In the genomic region with DNA sequence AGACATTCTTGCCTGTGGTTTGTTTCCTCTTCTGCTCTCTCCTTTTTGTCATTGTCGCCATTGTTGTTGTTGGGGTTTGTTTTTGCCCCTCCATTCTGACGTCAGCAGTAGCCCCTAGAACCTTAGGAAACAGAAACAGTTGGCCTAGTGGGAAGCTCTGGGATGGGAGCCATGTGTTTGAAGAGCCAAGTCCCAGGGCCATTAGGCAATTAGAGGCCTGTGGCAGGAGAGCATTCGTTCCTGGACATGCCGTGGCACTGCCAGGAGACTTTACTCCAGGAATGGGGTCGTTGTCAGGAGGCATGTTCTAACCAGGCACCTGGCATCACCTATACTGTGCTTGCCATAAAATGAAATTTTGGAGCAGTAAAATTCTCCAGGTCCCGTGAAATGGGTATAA, we compare ENCODE assay signal across 25 cellular contexts.
"Had no signal": no experiment of that assay in that cellular context is flagged by ENCODE, and none has a peak within 500 bp of the region (broad histone marks: within the 10 kb centered on the region; RNA-seq: fewer than 3 reads in every experiment).

No MANE protein-coding gene starts in this region.

- H3K4me1 ChIP-seq: testis had no signal

- H3K4me3 ChIP-seq: dorsolateral prefrontal cortex, lung, mucosa of descending colon, right atrium auricular region, sigmoid colon, testis, tibial artery had no signal

- H2AFZ ChIP-seq: parathyroid adenoma had no signal

- H3K27me3 ChIP-seq: dorsolateral prefrontal cortex, right atrium auricular region, sigmoid colon, testis, tibial artery had no signal

- H3K9me3 ChIP-seq: neutrophil, right atrium auricular region, sigmoid colon, testis, tibial artery had no signal

- DNase-seq: cerebellar nuclear complex; dorsolateral prefrontal cortex; effector CD4-positive, alpha-beta T cell; endodermal cell; foreskin melanocyte; immature natural killer cell; islet precursor cell; kidney glomerular epithelial cell; left colon; mesenchymal stem cell; mucosa of descending colon; naive B cell; sigmoid colon; stimulated activated CD4-positive, alpha-beta T cell treated with anti-CD3 and anti-CD28 coated beads, Interleukin-4, amount 100 ng/mL, for 4 hours; stimulated activated naive CD8-positive, alpha-beta T cell treated with anti-CD3 and anti-CD28 coated beads, Interleukin-15, Interleukin-2, amounts not matched to agents 100 U/mL and 50 U/mL, for 24 hours; testis; tibial artery had no signal

- ATAC-seq: esophagus mucosa; left colon; mucosa of descending colon; natural killer cell treated with Interleukin-12 subunit alpha and Interleukin-12 subunit beta and Interleukin-15 and Interleukin-18, amount 100 ng/mL, for 72 hours; stimulated activated memory B cell treated with anti-CD40 and anti-IgM and Interleukin-4, amounts not matched to agents 10 μg/mL and 1 μg/mL and 100 μg/mL, for 72 hours; stimulated activated naive CD8-positive, alpha-beta T cell treated with anti-CD3 and anti-CD28 coated beads, Interleukin-15, Interleukin-2, amounts not matched to agents 100 U/mL and 50 U/mL, for 24 hours had no signal

- H3K27ac ChIP-seq: dorsolateral prefrontal cortex, epithelial cell of prostate, neutrophil, parathyroid adenoma, right atrium auricular region, sigmoid colon, testis, tibial artery had no signal

- H3K9ac ChIP-seq: parathyroid adenoma had no signal

- H3K36me3 ChIP-seq: neutrophil, right atrium auricular region, sigmoid colon, tibial artery had no signal
